Comparison of ENCODE assay signal across 12 cellular contexts in genomic region chr12:8156845-8157244, GRCh38. TPM values are rescaled to one million over a fixed set of nuclear protein-coding genes. Genes with fewer than 3 reads are reported as not detected.
DNase-seq lines count a peak whose midpoint lies in the region; ATAC-seq and TF ChIP-seq lines count a peak whose summit lies in the region.
"Had no signal": no experiment of that assay in that cellular context is flagged by ENCODE, and none has a peak within 500 bp of the region (broad histone marks: within the 10 kb centered on the region; RNA-seq: fewer than 3 reads in every experiment).

Gene ZNF705A (plus strand): TSS chr12:8157015. CDS start chr12:8172626, 15,611 bp downstream.

- H3K27me3 Mint-ChIP-seq in HFFc6 (ENCODE audit: insufficient read depth) (peaks cover 3% of the 10 kb centered on the region), immature natural killer cell (ENCODE audit: low read depth in 3 of 3) (peaks cover 3 to 28% (median 8%) of the 10 kb centered on the region in 3 donors)

- H3K4me1 Mint-ChIP-seq in HFFc6 (ENCODE audit: low read depth) (peaks cover 50% of the 10 kb centered on the region), immature natural killer cell (no peaks in the 10 kb centered on the region)

- H3K9me3 Mint-ChIP-seq in HFFc6: no peaks in the 10 kb centered on the region
- H3K9me3 Mint-ChIP-seq in immature natural killer cell: peaks cover 0 to 2% (median 0%) of the 10 kb centered on the region in 6 donors
- H3K9me3 Mint-ChIP-seq: activated CD4-positive, alpha-beta T cell treated with anti-CD3 and anti-CD28 coated beads, Interleukin-2, amount 10 ng/mL, durations not matched to agents 7 days and 5 days had no signal

- H3K4me3 ChIP-seq in fibroblast of the aortic adventitia (ENCODE audit: low read depth, low read length) (no peak within 1 kb of the TSS), skin epidermis (no peak within 1 kb of the TSS)
- H3K4me3 ChIP-seq: cardiac muscle cell had no signal

- TF ChIP-seq CTCF in HFFc6 (IDR thresholded peaks at IDR 0.05) (no peak), fibroblast of the aortic adventitia (IDR thresholded peaks at IDR 0.05; ENCODE audit: insufficient read depth, low read length) (no peak)

- H3K4me3 Mint-ChIP-seq in HFFc6: peak within 1 kb of the TSS; percentile 64
- no peak within 1 kb of the TSS for H3K4me3 Mint-ChIP-seq in immature natural killer cell
- H3K4me3 Mint-ChIP-seq: activated CD4-positive, alpha-beta T cell treated with anti-CD3 and anti-CD28 coated beads, Interleukin-2, amount 10 ng/mL, durations not matched to agents 7 days and 5 days had no signal

- ATAC-seq in SK-N-SH treated with all-trans-retinoic acid at 6 μM for 48 hours (peak; percentile 97), GM21619 (IDR thresholded peaks at IDR 0.05; ENCODE audit: unreplicated experiment) (no peak)

- peak; percentile 71 for DNase-seq in HFFc6
- peak; percentile 50 for DNase-seq in fibroblast of the aortic adventitia (ENCODE audit: low read depth)
- no peak for DNase-seq in immature natural killer cell
- no peak for DNase-seq in NCI-H510A (lab: John Stamatoyannopoulos, UW)
- DNase-seq in activated CD8-positive, alpha-beta memory T cell treated with anti-CD3 and anti-CD28 coated beads, Interleukin-2, amount 50 U/mL, for 4 hours: no peak
- DNase-seq: activated CD4-positive, alpha-beta T cell treated with anti-CD3 and anti-CD28 coated beads, Interleukin-2, amount 10 ng/mL, durations not matched to agents 7 days and 5 days; NCI-H524 treated with DMSO at 0.1 percent for 48 hours had no signal

- H3K27ac Mint-ChIP-seq in HFFc6 (peak within 1 kb of the TSS; percentile 91), immature natural killer cell (no peak within 1 kb of the TSS)
- H3K27ac Mint-ChIP-seq: activated CD4-positive, alpha-beta T cell treated with anti-CD3 and anti-CD28 coated beads, Interleukin-2, amount 10 ng/mL, durations not matched to agents 7 days and 5 days had no signal

- no peaks in the 10 kb centered on the region for H3K36me3 Mint-ChIP-seq in HFFc6 (ENCODE audit: low read depth)
- H3K36me3 Mint-ChIP-seq in immature natural killer cell: no peaks in the 10 kb centered on the region

- H3K27ac ChIP-seq in skin epidermis: peak within 1 kb of the TSS in 13 of 21 experiments; percentile 10 to 66 (median 40)
- H3K27ac ChIP-seq: cardiac muscle cell had no signal

TF ChIP-seq in SK-N-SH treated with all-trans-retinoic acid at 6 μM for 48 hours, 23 proteins besides CTCF, POLR2A, EP300 and RAD21:
- TF ChIP-seq TSHZ2 (CRISPR knock-in tag; IDR thresholded peaks at IDR 0.05) (no peak), GLIS3 (CRISPR knock-in tag; IDR thresholded peaks at IDR 0.05) (no peak), ISL1 (CRISPR knock-in tag; IDR thresholded peaks at IDR 0.05) (no peak), POU6F1 (CRISPR knock-in tag; IDR thresholded peaks at IDR 0.05; ENCODE audit: borderline replicate concordance, low read depth) (no peak), ZC3H10 (CRISPR knock-in tag; IDR thresholded peaks at IDR 0.05) (no peak), ZNF565 (CRISPR knock-in tag; conservative IDR thresholded peaks at IDR 0.05; ENCODE audit: low read depth) (no peak), ZNF70 (CRISPR knock-in tag; IDR thresholded peaks at IDR 0.05) (no peak), BACH2 (CRISPR knock-in tag; IDR thresholded peaks at IDR 0.05; ENCODE audit: borderline replicate concordance) (no peak), ZFP3 (CRISPR knock-in tag; IDR thresholded peaks at IDR 0.05) (no peak), SNAI2 (CRISPR knock-in tag; IDR thresholded peaks at IDR 0.05) (no peak), TCF4 (CRISPR knock-in tag; IDR thresholded peaks at IDR 0.05; ENCODE audit: borderline replicate concordance) (no peak), ZNF8 (CRISPR knock-in tag; IDR thresholded peaks at IDR 0.05) (no peak), CSRNP3 (CRISPR knock-in tag; IDR thresholded peaks at IDR 0.05) (no peak), CSDC2 (CRISPR knock-in tag; IDR thresholded peaks at IDR 0.05) (no peak), PPARA (CRISPR knock-in tag; IDR thresholded peaks at IDR 0.05; ENCODE audit: borderline replicate concordance) (no peak), TOX (CRISPR knock-in tag; IDR thresholded peaks at IDR 0.05; ENCODE audit: borderline replicate concordance) (no peak), OSR1 (CRISPR knock-in tag; IDR thresholded peaks at IDR 0.05) (no peak), ESRRG (CRISPR knock-in tag; IDR thresholded peaks at IDR 0.05) (no peak)

RNA-seq across cellular contexts. Expression of gene ZNF705A, which starts in this region (rescaled TPM):
- total RNA-seq in HFFc6 (2021; fragmentation: NEBNext Ultra II Directional; extraction: Animal tissue kit (Norgen Biotek cat#: 25700)): not detected
- not detected in 2 replicates for total RNA-seq in fibroblast of the aortic adventitia (ENCODE audit: low replicate concordance)
- not detected for polyA plus RNA-seq in immature natural killer cell
- total RNA-seq: activated CD4-positive, alpha-beta T cell treated with anti-CD3 and anti-CD28 coated beads, Interleukin-2, amount 10 ng/mL, durations not matched to agents 7 days and 5 days; cardiac muscle cell; posterior vena cava had no signal
- polyA plus RNA-seq: cardiac muscle cell had no signal

Comparison
In these comparisons a context has a peak if more than half of its experiments do, and no peak if none do; other contexts are left out.
1. Peak in DNase-seq in HFFc6; RNA of the gene not detected or under 1 TPM.
2. Peak in DNase-seq in fibroblast of the aortic adventitia; RNA of the gene not detected or under 1 TPM.